16 cellular contexts compared by ENCODE assay signal in the genomic region with DNA sequence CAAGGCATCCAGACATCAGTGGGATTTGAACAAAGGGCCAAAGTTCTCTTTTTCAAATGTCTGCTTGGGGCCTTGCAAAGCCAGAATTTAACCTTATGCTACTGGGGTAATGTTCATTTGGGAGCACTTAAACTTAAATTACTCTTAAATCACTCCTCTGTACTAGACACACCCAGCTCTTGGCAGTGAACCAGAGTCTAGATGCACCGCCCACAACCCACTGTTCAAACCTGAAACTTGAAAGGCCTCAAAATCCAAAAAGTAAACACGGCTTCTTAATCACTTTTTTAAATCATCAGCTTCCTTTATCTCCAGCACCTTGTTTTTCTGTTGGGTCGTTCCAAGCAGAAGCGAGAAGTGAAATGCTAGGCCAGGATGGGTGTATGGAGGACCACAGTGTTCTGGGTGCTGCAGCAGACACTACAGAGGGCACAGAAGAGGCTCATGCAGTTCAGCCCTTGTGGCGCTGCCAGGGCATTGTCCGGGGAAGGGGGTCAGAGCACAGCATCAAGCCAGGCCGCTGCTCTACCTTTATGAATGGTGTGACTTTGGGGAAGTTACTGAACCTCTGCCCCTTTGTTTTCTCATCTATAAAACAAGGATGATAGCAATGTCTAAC. TPM values are rescaled to one million over a fixed set of nuclear protein-coding genes. Genes with fewer than 3 reads are reported as not detected.
A peak's percentile ranks its signal among the peaks of the same experiment; 100 is the strongest.
DNase-seq lines count a peak whose midpoint lies in the region; ATAC-seq and TF ChIP-seq lines count a peak whose summit lies in the region.
"Had no signal": no experiment of that assay in that cellular context is flagged by ENCODE, and none has a peak within 500 bp of the region (broad histone marks: within the 10 kb centered on the region; RNA-seq: fewer than 3 reads in every experiment).

No MANE protein-coding gene starts in this region.

- no peaks in the 10 kb centered on the region for H3F3A ChIP-seq in neural progenitor cell (ENCODE audit: low read depth)

- TF ChIP-seq CTCF in mammary epithelial cell (conservative IDR thresholded peaks at IDR 0.05 in 1 of 2, IDR thresholded peaks at IDR 0.05 in 1 of 2; ENCODE audit: extremely low read depth in 1 of 2, insufficient read depth in 1 of 2, low read depth in 1 of 2, low read length in 2 of 2): no peak
- TF ChIP-seq CTCF in neural progenitor cell (IDR thresholded peaks at IDR 0.05): no peak
- TF ChIP-seq CTCF in GM10266 (IDR thresholded peaks at IDR 0.05; ENCODE audit: control insufficient read depth, insufficient read depth, low read depth, missing control alignments): no peak
- no peak for TF ChIP-seq CTCF in spleen (IDR thresholded peaks at IDR 0.05 in 8 of 11, conservative IDR thresholded peaks at IDR 0.05 in 3 of 11)

- H3K36me3 ChIP-seq in HAP-1 (replicated peaks) (no peaks in the 10 kb centered on the region), mammary epithelial cell (ENCODE audit: insufficient read depth, low read length) (no peaks in the 10 kb centered on the region), neural progenitor cell (no peaks in the 10 kb centered on the region), spleen (no peaks in the 10 kb centered on the region)

- CTCF ChIA-PET in mammary epithelial cell (lab: Charles Lee; ENCODE audit: low non-redundant PET): no interaction called here

- H3K27ac Mint-ChIP-seq in neural progenitor cell: peak overlapping the region; percentile 74
- H3K27ac Mint-ChIP-seq: activated naive CD4-positive, alpha-beta T cell treated with anti-CD3 and anti-CD28 coated beads, Interleukin-2, amount 50 U/mL, for 72 hours; naive B cell had no signal

- BruUV-seq in mammary epithelial cell (replicated peaks; lab: Mats Ljungman, UMichigan): no TSS peak

- peak; percentile 68 to 78 for DNase-seq in HAP-1 (ENCODE audit: low spot score in 2 of 2)
- peak; percentile 72 for DNase-seq in NCI-H1436 treated with DMSO at 0.1 percent for 48 hours (lab: John Stamatoyannopoulos, UW)
- peak; percentile 40 for DNase-seq in mammary epithelial cell
- no peak for DNase-seq in neural progenitor cell (ENCODE audit: low spot score)
- no peak for DNase-seq in GM10266 (ENCODE audit: extremely low spot score)
- DNase-seq in spleen: no peak
- DNase-seq: activated CD4-positive, CD25-positive, alpha-beta regulatory T cell; cerebellar nuclear complex; naive B cell; NCI-H187 treated with DMSO at 0.1 percent for 48 hours; retina; stimulated activated CD4-positive, alpha-beta T cell treated with anti-CD3 and anti-CD28 coated beads, Interleukin-2, amount 100 ng/mL, for 48 hours; SW 1271 had no signal

- H3K9me3 ChIP-seq in HAP-1 (no peaks in the 10 kb centered on the region), mammary epithelial cell (replicated peaks; ENCODE audit: insufficient read depth, low read length) (no peaks in the 10 kb centered on the region), neural progenitor cell (ENCODE audit: low read depth) (no peaks in the 10 kb centered on the region), spleen (no peaks in the 10 kb centered on the region)

- peaks cover 9% of the 10 kb centered on the region for H3K36me3 Mint-ChIP-seq in neural progenitor cell
- H3K36me3 Mint-ChIP-seq: activated naive CD4-positive, alpha-beta T cell treated with anti-CD3 and anti-CD28 coated beads, Interleukin-2, amount 50 U/mL, for 72 hours; naive B cell had no signal

- H3K4me1 Mint-ChIP-seq in neural progenitor cell: peaks cover 10% of the 10 kb centered on the region
- H3K4me1 Mint-ChIP-seq: naive B cell had no signal

- H3K4me3 ChIP-seq in HAP-1 (no peak overlapping the region), mammary epithelial cell (replicated peaks in 1 of 3; ENCODE audit: insufficient read depth in 1 of 3, low read depth in 2 of 3, low read length in 3 of 3) (no peak overlapping the region), neural progenitor cell (no peak overlapping the region), spleen (no peak overlapping the region)

- TF ChIP-seq POLR2A in spleen (IDR thresholded peaks at IDR 0.05): no peak

- H3K79me2 ChIP-seq in mammary epithelial cell (ENCODE audit: insufficient read depth, low read length) (no peaks in the 10 kb centered on the region), neural progenitor cell (ENCODE audit: low read depth) (no peaks in the 10 kb centered on the region)

- intact Hi-C loops in mammary epithelial cell (cut with micrococcal nuclease) (no loop called here), spleen (cut with DNase I; ENCODE audit: low total_unique reads) (no loop called here)

- 73% methylated on average over 7 of the region's 7 CpGs for WGBS in mammary epithelial cell (ENCODE audit: low coverage, missing lambda C conversion rate)
- WGBS in spleen, 5 donors: 72 to 82% (median 78%) methylated on average over 7 of the region's 7 CpGs

- dilution Hi-C loops in mammary epithelial cell (cut with HindIII; ENCODE audit: low sequenced_read_pairs): no loop called here

- H3K27me3 Mint-ChIP-seq in neural progenitor cell (ENCODE audit: insufficient read depth, low read depth): no peaks in the 10 kb centered on the region

- H3K9me3 Mint-ChIP-seq in neural progenitor cell: no peaks in the 10 kb centered on the region
- H3K9me3 Mint-ChIP-seq: activated naive CD4-positive, alpha-beta T cell treated with anti-CD3 and anti-CD28 coated beads, Interleukin-2, amount 50 U/mL, for 72 hours had no signal

- in situ Hi-C loops in HAP-1 (cut with MboI; ENCODE audit: low sequenced_read_pairs): no loop called here
- in situ Hi-C loops in mammary epithelial cell (cut with MboI; ENCODE audit: low sequenced_read_pairs in 2 of 2): no loop called here

- H3K9ac ChIP-seq in mammary epithelial cell (ENCODE audit: insufficient read depth, low read length) (no peak overlapping the region), neural progenitor cell (no peak overlapping the region)

- H3K4me2 ChIP-seq in mammary epithelial cell (ENCODE audit: insufficient read depth, low read depth, low read length): no peak overlapping the region
- no peak overlapping the region for H3K4me2 ChIP-seq in neural progenitor cell

- no peak overlapping the region for H3K4me3 Mint-ChIP-seq in neural progenitor cell
- H3K4me3 Mint-ChIP-seq: naive B cell had no signal

- H3K27me3 ChIP-seq in HAP-1 (ENCODE audit: low read depth) (no peaks in the 10 kb centered on the region), mammary epithelial cell (ENCODE audit: insufficient read depth, low read length) (peaks cover 2% of the 10 kb centered on the region), neural progenitor cell (no peaks in the 10 kb centered on the region), spleen (replicated peaks in 1 of 7) (peaks cover 0 to 10% (median 0%) of the 10 kb centered on the region in 7 donors)

- ATAC-seq in GM21423 (IDR thresholded peaks at IDR 0.05; ENCODE audit: unreplicated experiment) (no peak), GM18907 (IDR thresholded peaks at IDR 0.05; ENCODE audit: unreplicated experiment) (no peak)
- ATAC-seq: activated naive CD4-positive, alpha-beta T cell treated with anti-CD3 and anti-CD28 coated beads, Interleukin-2, amount 50 U/mL, for 72 hours had no signal

- peaks cover 21% of the 10 kb centered on the region for H3K4me1 ChIP-seq in HAP-1
- no peaks in the 10 kb centered on the region for H3K4me1 ChIP-seq in mammary epithelial cell (ENCODE audit: insufficient read depth, low read length)
- H3K4me1 ChIP-seq in neural progenitor cell: peaks cover 11% of the 10 kb centered on the region
- H3K4me1 ChIP-seq in spleen: no peaks in the 10 kb centered on the region

- H2AFZ ChIP-seq in mammary epithelial cell (ENCODE audit: low read depth, low read length): no peak overlapping the region
- no peak overlapping the region for H2AFZ ChIP-seq in neural progenitor cell (replicated peaks)

- no peak overlapping the region for H3K27ac ChIP-seq in mammary epithelial cell (ENCODE audit: insufficient read depth, low read depth, low read length)
- no peak overlapping the region for H3K27ac ChIP-seq in neural progenitor cell
- H3K27ac ChIP-seq in spleen: no peak overlapping the region

- H4K20me1 ChIP-seq in mammary epithelial cell (ENCODE audit: insufficient read depth, low read length) (no peaks in the 10 kb centered on the region), neural progenitor cell (ENCODE audit: low read depth) (no peaks in the 10 kb centered on the region)

RNA-seq across cellular contexts. Expression of a gene that starts 28.8 kb away (rescaled TPM):
- 10 to 100 TPM in 1 of 2 donors, 1 to 10 TPM in 1; 3.5 to 10.9 TPM for total RNA-seq in mammary epithelial cell
- 6.5 TPM for polyA plus RNA-seq in mammary epithelial cell
- polyA minus RNA-seq in mammary epithelial cell: 6.0 TPM
- total RNA-seq in neural progenitor cell (ENCODE audit: low replicate concordance): 5.2 and 7.8 TPM in 2 replicates
- 10 to 100 TPM; 12.9 to 27.6 (median 17.2) TPM for total RNA-seq in spleen
- 1 to 10 TPM; 1.8 to 4.9 (median 2.3) TPM for polyA plus RNA-seq in spleen
- total RNA-seq: activated naive CD4-positive, alpha-beta T cell treated with anti-CD3 and anti-CD28 coated beads, Interleukin-2, amount 50 U/mL, for 72 hours had no signal

Comparison
In these comparisons a context has a peak if more than half of its experiments do, and no peak if none do; other contexts are left out.
1. DNase-seq: peak in HAP-1 (2 of 2), NCI-H1436 treated with DMSO at 0.1 percent for 48 hours (single experiment) and mammary epithelial cell (single experiment); none in neural progenitor cell (single experiment), GM10266 (single experiment) and spleen (single experiment).